ENCODE assay signal across 9 cellular contexts in genomic region chr14:73784988-73785313, GRCh38.
DNase-seq lines count a peak whose midpoint lies in the region; ATAC-seq and TF ChIP-seq lines count a peak whose summit lies in the region.
"Had no signal": no experiment of that assay in that cellular context is flagged by ENCODE, and none has a peak within 500 bp of the region (broad histone marks: within the 10 kb centered on the region; RNA-seq: fewer than 3 reads in every experiment).

No MANE protein-coding gene starts in this region.

- no peak overlapping the region for H2BK15ac ChIP-seq in H9 (ENCODE audit: low read depth, low read length)

- peak overlapping the region in 1 of 2 experiments; percentile 91; a peak in 3 of 5 replicates for H3K4me3 Mint-ChIP-seq in H9
- peak overlapping the region; percentile 80 for H3K4me3 Mint-ChIP-seq in activated CD4-positive, alpha-beta memory T cell treated with anti-CD3 and anti-CD28 coated beads, Interleukin-2, amount 10 ng/mL, durations not matched to agents 7 days and 5 days

- H3K79me2 ChIP-seq in H9 (ENCODE audit: insufficient read depth, low read length): no peaks in the 10 kb centered on the region

- H3K4me2 ChIP-seq in H9 (ENCODE audit: insufficient read depth, insufficient read length, low read length): peak overlapping the region; percentile 79

- H3K9ac ChIP-seq in H9 (ENCODE audit: extremely low read depth, insufficient read length, low read length) (no peak overlapping the region), iPS-15b (ENCODE audit: low read depth, low read length) (no peak overlapping the region)

- H3K27ac Mint-ChIP-seq in H9: no peak overlapping the region
- peak overlapping the region; percentile 94 for H3K27ac Mint-ChIP-seq in activated CD4-positive, alpha-beta memory T cell treated with anti-CD3 and anti-CD28 coated beads, Interleukin-2, amount 10 ng/mL, durations not matched to agents 7 days and 5 days

- H2BK5ac ChIP-seq in H9 (ENCODE audit: insufficient read length, low read length): no peak overlapping the region

- no peak overlapping the region for H4K91ac ChIP-seq in H9 (ENCODE audit: insufficient read length, low read depth, low read length)

- peaks cover 94% of the 10 kb centered on the region for H3K27me3 Mint-ChIP-seq in H9 (ENCODE audit: low read depth)
- no peaks in the 10 kb centered on the region for H3K27me3 Mint-ChIP-seq in activated CD4-positive, alpha-beta memory T cell treated with anti-CD3 and anti-CD28 coated beads, Interleukin-2, amount 10 ng/mL, durations not matched to agents 7 days and 5 days

- H2BK20ac ChIP-seq in H9 (ENCODE audit: low read depth, low read length, poor library complexity, severe bottlenecking): no peak overlapping the region

- WGBS in H9 (ENCODE audit: extremely low coverage, insufficient read length, low lambda C conversion rate): no CpG with 5 or more reads among the region's 4 CpGs
- WGBS in spleen, 5 donors: 65 to 74% (median 71%) methylated on average over 4 of the region's 4 CpGs

- H3T11ph ChIP-seq in H9 (ENCODE audit: low read length): no peak overlapping the region

- no peak overlapping the region for H3K23ac ChIP-seq in H9 (ENCODE audit: insufficient read length, low read depth, low read length)

- ATAC-seq in HG03095 (IDR thresholded peaks at IDR 0.05; ENCODE audit: unreplicated experiment) (no peak), HG02623 (IDR thresholded peaks at IDR 0.05; ENCODE audit: unreplicated experiment) (no peak)

- H3K4ac ChIP-seq in H9 (ENCODE audit: low read depth, low read length): no peak overlapping the region

- H3K18ac ChIP-seq in H9 (ENCODE audit: insufficient read length, low read depth, low read length): no peak overlapping the region

- H3K23me2 ChIP-seq in H9 (ENCODE audit: insufficient read length, low read depth, low read length, poor library complexity, severe bottlenecking): peaks cover 19% of the 10 kb centered on the region

- H3K27ac ChIP-seq in H9 (ENCODE audit: insufficient read length, low read depth, low read length) (no peak overlapping the region), spleen (peak overlapping the region; percentile 6 to 99 (median 96))

- no peak overlapping the region for H3K14ac ChIP-seq in H9 (ENCODE audit: insufficient read depth, low read length)

- H3K36me3 Mint-ChIP-seq in H9 (ENCODE audit: insufficient read depth in 1 of 3, low read depth in 3 of 3): no peaks in the 10 kb centered on the region
- H3K36me3 Mint-ChIP-seq in activated CD4-positive, alpha-beta memory T cell treated with anti-CD3 and anti-CD28 coated beads, Interleukin-2, amount 10 ng/mL, durations not matched to agents 7 days and 5 days (ENCODE audit: low read depth): peaks cover 22% of the 10 kb centered on the region

- H3K79me1 ChIP-seq in H9 (ENCODE audit: insufficient read depth, low read depth, low read length, poor library complexity, severe bottlenecking): no peaks in the 10 kb centered on the region

- TF ChIP-seq POLR2A in spleen (IDR thresholded peaks at IDR 0.05): no peak

- intact Hi-C loops in spleen (cut with DNase I; ENCODE audit: low total_unique reads): loop anchor here (5.0 to 10.0 kb wide), 2 partner anchors 33 to 50 kb away; no protein-coding TSS in a partner anchor

- H3K56ac ChIP-seq in H9 (ENCODE audit: insufficient read length, low read depth, low read length): no peak overlapping the region

- H2BK12ac ChIP-seq in H9 (ENCODE audit: insufficient read length, low read depth, low read length): no peak overlapping the region

- H2BK120ac ChIP-seq in H9 (ENCODE audit: low read depth, low read length, poor library complexity, severe bottlenecking): no peak overlapping the region

- no peak overlapping the region for H4K5ac ChIP-seq in H9 (ENCODE audit: insufficient read length, low read depth, low read length)

- no peak overlapping the region for H2AFZ ChIP-seq in H9 (ENCODE audit: low read length)

- DNase-seq in H9 (peak; percentile 19), spleen (no peak), superior temporal gyrus (ENCODE audit: extremely low spot score) (no peak), NCI-H1092 (lab: John Stamatoyannopoulos, UW) (no peak)
- DNase-seq in activated CD4-positive, alpha-beta memory T cell treated with anti-CD3 and anti-CD28 coated beads, Interleukin-2, amount 10 ng/mL, durations not matched to agents 7 days and 5 days: no peak
- DNase-seq: NCI-H2081 had no signal

- H3K9me3 ChIP-seq in H9 (ENCODE audit: control insufficient read depth, low read depth, low read length) (no peaks in the 10 kb centered on the region), iPS-15b (ENCODE audit: control insufficient read depth, insufficient read depth, low read length) (no peaks in the 10 kb centered on the region), spleen (no peaks in the 10 kb centered on the region)

- H3K27me3 ChIP-seq in H9 (ENCODE audit: insufficient read depth, low read length) (peaks cover 21% of the 10 kb centered on the region; the same call in 1 of the 2 replicates), iPS-15b (ENCODE audit: control insufficient read depth, insufficient read depth, low read length) (peaks cover 87% of the 10 kb centered on the region), spleen (replicated peaks in 1 of 7) (no peaks in the 10 kb centered on the region)

- H4K8ac ChIP-seq in H9 (replicated peaks; ENCODE audit: insufficient read length, low read depth, low read length): no peak overlapping the region

- peaks cover 38 to 45% of the 10 kb centered on the region in 2 experiments for H3K4me1 Mint-ChIP-seq in H9
- H3K4me1 Mint-ChIP-seq in activated CD4-positive, alpha-beta memory T cell treated with anti-CD3 and anti-CD28 coated beads, Interleukin-2, amount 10 ng/mL, durations not matched to agents 7 days and 5 days: peaks cover 65% of the 10 kb centered on the region

- peak overlapping the region; percentile 66 for H3K4me3 ChIP-seq in iPS-15b (ENCODE audit: low read depth, low read length)
- peak overlapping the region in 5 of 8 donors; percentile 69 to 94 (median 71) for H3K4me3 ChIP-seq in spleen

- H4K20me1 ChIP-seq in H9 (ENCODE audit: control insufficient read depth, insufficient read depth, insufficient read length): no peaks in the 10 kb centered on the region

- POLR2A ChIA-PET in activated CD4-positive, alpha-beta memory T cell treated with anti-CD3 and anti-CD28 coated beads, Interleukin-2, amount 10 ng/mL, durations not matched to agents 7 days and 5 days (lab: Charles Lee): interaction anchor here (3.1 to 6.8 kb wide), 8 partner anchors 11 to 216 kb away, joined by 11 to 236 read pairs (median 50); partner anchors contain the start of genes ACOT2 and ZNF410

- H3K4me1 ChIP-seq in H9 (ENCODE audit: insufficient read depth, low read length) (peaks cover 3% of the 10 kb centered on the region; the same call in 1 of the 2 replicates), iPS-15b (ENCODE audit: control insufficient read depth, insufficient read depth, low read length) (peaks cover 5% of the 10 kb centered on the region), spleen (peaks cover 47 to 94% (median 68%) of the 10 kb centered on the region in 6 donors)

- no peak for TF ChIP-seq CTCF in H9 (conservative IDR thresholded peaks at IDR 0.05)
- no peak for TF ChIP-seq CTCF in spleen (IDR thresholded peaks at IDR 0.05 in 8 of 11, conservative IDR thresholded peaks at IDR 0.05 in 3 of 11)

- H3K36me3 ChIP-seq in iPS-15b (ENCODE audit: control insufficient read depth, insufficient read depth, low read length) (no peaks in the 10 kb centered on the region), spleen (peaks cover 0 to 8% (median 0%) of the 10 kb centered on the region in 6 donors)

- H2AK5ac ChIP-seq in H9 (ENCODE audit: insufficient read length, low read length): no peak overlapping the region

- CTCF ChIA-PET in activated CD4-positive, alpha-beta memory T cell treated with anti-CD3 and anti-CD28 coated beads, Interleukin-2, amount 10 ng/mL, durations not matched to agents 7 days and 5 days (lab: Charles Lee): interaction anchor here (1.2 to 6.2 kb wide), 6 partner anchors 12 to 57 kb away, joined by 3 to 76 read pairs (median 20); a partner anchor contains a TSS

- H3K9me3 Mint-ChIP-seq in H9: no peaks in the 10 kb centered on the region; a peak in 1 of 5 replicates
- H3K9me3 Mint-ChIP-seq in activated CD4-positive, alpha-beta memory T cell treated with anti-CD3 and anti-CD28 coated beads, Interleukin-2, amount 10 ng/mL, durations not matched to agents 7 days and 5 days: no peaks in the 10 kb centered on the region
